19 cellular contexts compared by ENCODE assay signal in the genomic region with DNA sequence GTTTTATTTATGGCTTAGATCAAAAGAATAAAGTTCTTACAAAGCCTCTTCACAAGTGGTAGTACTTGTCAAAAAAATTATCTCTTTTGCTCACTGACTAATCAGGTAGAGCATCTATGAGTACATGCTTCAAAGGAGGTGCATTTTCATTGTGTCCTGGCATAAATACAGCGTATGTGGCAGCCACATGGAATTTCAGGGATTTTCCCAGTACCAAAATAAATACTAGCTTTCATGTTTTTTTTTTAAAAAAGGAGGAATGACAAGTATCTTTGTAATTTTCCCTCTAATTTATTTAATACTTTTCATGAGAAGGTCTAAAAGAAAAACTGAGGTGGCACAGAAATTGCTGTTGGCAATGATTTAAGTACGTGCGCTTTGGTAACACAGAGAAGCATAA.
DNase-seq lines count a peak whose midpoint lies in the region; ATAC-seq and TF ChIP-seq lines count a peak whose summit lies in the region.
"Had no signal": no experiment of that assay in that cellular context is flagged by ENCODE, and none has a peak within 500 bp of the region (broad histone marks: within the 10 kb centered on the region; RNA-seq: fewer than 3 reads in every experiment).

No MANE protein-coding gene starts in this region.

- no peak overlapping the region for H3K27ac Mint-ChIP-seq in effector memory CD8-positive, alpha-beta T cell
- H3K27ac Mint-ChIP-seq: B cell, CD14-positive monocyte had no signal

- H3K36me3 ChIP-seq in parathyroid adenoma (ENCODE audit: control insufficient read depth, insufficient read depth, low read length) = no peaks in the 10 kb centered on the region
- H3K36me3 ChIP-seq: SJCRH30 had no signal

- H3K4me3 Mint-ChIP-seq in effector memory CD8-positive, alpha-beta T cell = no peak overlapping the region
- H3K4me3 Mint-ChIP-seq: B cell, CD14-positive monocyte had no signal

- H3K4me1 Mint-ChIP-seq in effector memory CD8-positive, alpha-beta T cell (ENCODE audit: low read depth in 2 of 2) = no peaks in the 10 kb centered on the region
- H3K4me1 Mint-ChIP-seq: B cell, CD14-positive monocyte had no signal

- no peaks in the 10 kb centered on the region for H3K27me3 Mint-ChIP-seq in effector memory CD8-positive, alpha-beta T cell
- H3K27me3 Mint-ChIP-seq: B cell had no signal

- DNase-seq in A172 (ENCODE audit: low spot score) (peak; percentile 41), M059J (ENCODE audit: low read depth) (peak; percentile 29), foreskin keratinocyte (peak in 1 of 2 donors; percentile 14)
- DNase-seq in effector memory CD8-positive, alpha-beta T cell = no peak
- DNase-seq in stimulated activated naive CD4-positive, alpha-beta T cell (lab: John Stamatoyannopoulos, UW) = no peak
- DNase-seq: GF-D8, Karpas-422, NCI-H1694, NCI-H2081, NCI-H2171, NCI-H345, NCI-H524, NCI-H774, SJCRH30 had no signal

- no peak overlapping the region for H3K4me2 ChIP-seq in parathyroid adenoma (ENCODE audit: low read length)

- no peaks in the 10 kb centered on the region for H3K4me1 ChIP-seq in foreskin keratinocyte
- H3K4me1 ChIP-seq in parathyroid adenoma = peaks cover 11% of the 10 kb centered on the region
- H3K4me1 ChIP-seq: SJCRH30 had no signal

- no peaks in the 10 kb centered on the region for H3K27me3 ChIP-seq in foreskin keratinocyte
- no peaks in the 10 kb centered on the region for H3K27me3 ChIP-seq in parathyroid adenoma (ENCODE audit: control insufficient read depth, insufficient read depth, low read length)
- H3K27me3 ChIP-seq: SJCRH30 had no signal

- H3K27ac ChIP-seq in foreskin keratinocyte (no peak overlapping the region), parathyroid adenoma (no peak overlapping the region)
- H3K27ac ChIP-seq: SJCRH30 had no signal

- ATAC-seq in foreskin keratinocyte (peak; percentile 32), HG03457 (IDR thresholded peaks at IDR 0.05; ENCODE audit: unreplicated experiment) (no peak), HG02623 (IDR thresholded peaks at IDR 0.05; ENCODE audit: unreplicated experiment) (no peak)
- no peak for ATAC-seq in effector memory CD8-positive, alpha-beta T cell (replicated peaks)

- no peaks in the 10 kb centered on the region for H3K36me3 Mint-ChIP-seq in effector memory CD8-positive, alpha-beta T cell (ENCODE audit: insufficient read depth)
- H3K36me3 Mint-ChIP-seq: CD14-positive monocyte had no signal

- H2AFZ ChIP-seq in parathyroid adenoma = peak overlapping the region; percentile 55

- H3K9me3 Mint-ChIP-seq in effector memory CD8-positive, alpha-beta T cell = no peaks in the 10 kb centered on the region
- H3K9me3 Mint-ChIP-seq: CD14-positive monocyte had no signal

- no peak overlapping the region for H3K4me3 ChIP-seq in parathyroid adenoma (ENCODE audit: low read depth, low read length)
- H3K4me3 ChIP-seq: SJCRH30 had no signal

- TF ChIP-seq CTCF in foreskin keratinocyte (conservative IDR thresholded peaks at IDR 0.05) (no peak), parathyroid adenoma (IDR thresholded peaks at IDR 0.05) (no peak)

- H3K9ac ChIP-seq in parathyroid adenoma = no peak overlapping the region

- no peaks in the 10 kb centered on the region for H3K79me2 ChIP-seq in parathyroid adenoma

- no peaks in the 10 kb centered on the region for H3K9me3 ChIP-seq in parathyroid adenoma (ENCODE audit: control insufficient read depth, low read length)
- H3K9me3 ChIP-seq: SJCRH30 had no signal

Comparison
In these comparisons a context has a peak if more than half of its experiments do, and no peak if none do; other contexts are left out.
1. DNase-seq: peak in A172 (single experiment) and M059J (single experiment); none in effector memory CD8-positive, alpha-beta T cell (0 of 3) and stimulated activated naive CD4-positive, alpha-beta T cell (0 of 6).